Comparison of ENCODE assay signal across 1 cellular context in genomic region chr1:40007481-40008034, GRCh38. TPM values are rescaled to one million over a fixed set of nuclear protein-coding genes. Genes with fewer than 3 reads are reported as not detected.
"Had no signal": no experiment of that assay in that cellular context is flagged by ENCODE, and none has a peak within 500 bp of the region (broad histone marks: within the 10 kb centered on the region; RNA-seq: fewer than 3 reads in every experiment).

No MANE protein-coding gene starts in this region.

RNA-seq across cellular contexts. Expression of gene MFSD2A, which starts 52.6 kb away (rescaled TPM):
- total RNA-seq: dermis blood vessel endothelial cell had no signal
